ENCODE assay signal across 9 cellular contexts in genomic region chr5:167945542-167946384, GRCh38.
DNase-seq lines count a peak whose midpoint lies in the region; ATAC-seq and TF ChIP-seq lines count a peak whose summit lies in the region.
"Had no signal": no experiment of that assay in that cellular context is flagged by ENCODE, and none has a peak within 500 bp of the region (broad histone marks: within the 10 kb centered on the region; RNA-seq: fewer than 3 reads in every experiment).

No MANE protein-coding gene starts in this region.

- no peak overlapping the region for H3K27ac Mint-ChIP-seq in activated T-helper 17 cell treated with anti-CD3 and anti-CD28 coated beads, Interleukin-2, amount 50 U/mL, for 72 hours
- H3K27ac Mint-ChIP-seq: activated CD4-positive, alpha-beta memory T cell treated with anti-CD3 and anti-CD28 coated beads, Interleukin-2, amount 10 ng/mL, durations not matched to agents 7 days and 5 days had no signal

- H3K9me3 ChIP-seq in AG04450 (ENCODE audit: control insufficient read depth, insufficient read depth, low read length) (no peaks in the 10 kb centered on the region), esophagus muscularis mucosa (no peaks in the 10 kb centered on the region), neural cell (ENCODE audit: low read length) (no peaks in the 10 kb centered on the region), Karpas-422 (ENCODE audit: low read length) (no peaks in the 10 kb centered on the region)

- CTCF ChIA-PET in AG04450 (lab: Charles Lee) = interaction anchor here (0.5 kb wide), 1 partner anchor 236 kb away, joined by 3 read pairs; no protein-coding TSS in a partner anchor

- H3K36me3 Mint-ChIP-seq in activated T-helper 17 cell treated with anti-CD3 and anti-CD28 coated beads, Interleukin-2, amount 50 U/mL, for 72 hours (ENCODE audit: low read depth) = no peaks in the 10 kb centered on the region

- H3K4me2 ChIP-seq in neural cell (ENCODE audit: low read length) = no peak overlapping the region
- no peak overlapping the region for H3K4me2 ChIP-seq in Karpas-422 (ENCODE audit: low read depth, low read length, poor library complexity, severe bottlenecking)

- TF ChIP-seq EP300 in esophagus muscularis mucosa (IDR thresholded peaks at IDR 0.05) = peak; percentile 67
- no peak for TF ChIP-seq EP300 in neural cell (conservative IDR thresholded peaks at IDR 0.05; ENCODE audit: poor library complexity, severe bottlenecking)

- peak overlapping the region; percentile 96 for H3K27ac ChIP-seq in AG04450 (ENCODE audit: low read depth, low read length)
- peak overlapping the region in 3 of 4 donors; percentile 73 to 85 (median 80) for H3K27ac ChIP-seq in esophagus muscularis mucosa (replicated peaks in 1 of 4)
- H3K27ac ChIP-seq in neural cell (ENCODE audit: low read length) = no peak overlapping the region
- no peak overlapping the region for H3K27ac ChIP-seq in Karpas-422 (ENCODE audit: low read length)

- H3K79me2 ChIP-seq in neural cell (replicated peaks; ENCODE audit: insufficient read depth, low read length) (no peaks in the 10 kb centered on the region), Karpas-422 (ENCODE audit: low read length) (no peaks in the 10 kb centered on the region)

- no peak overlapping the region for H3K4me3 Mint-ChIP-seq in activated T-helper 17 cell treated with anti-CD3 and anti-CD28 coated beads, Interleukin-2, amount 50 U/mL, for 72 hours
- H3K4me3 Mint-ChIP-seq: activated CD4-positive, alpha-beta memory T cell treated with anti-CD3 and anti-CD28 coated beads, Interleukin-2, amount 10 ng/mL, durations not matched to agents 7 days and 5 days had no signal

- whole genome bisulfite sequencing in esophagus muscularis mucosa = 77% methylated on average over 14 of the region's 14 CpGs

- H3F3A ChIP-seq in neural cell (ENCODE audit: insufficient read depth, low read length, poor library complexity, severe bottlenecking) = no peaks in the 10 kb centered on the region

- H3K36me3 ChIP-seq in esophagus muscularis mucosa (no peaks in the 10 kb centered on the region), neural cell (ENCODE audit: insufficient read depth, low read length) (no peaks in the 10 kb centered on the region), Karpas-422 (ENCODE audit: insufficient read depth, low read length) (no peaks in the 10 kb centered on the region)

- peak overlapping the region; percentile 5; the same call in 1 of the 2 replicates for H3K4me3 ChIP-seq in AG04450 (ENCODE audit: low read depth, low read length)
- H3K4me3 ChIP-seq in esophagus muscularis mucosa = no peak overlapping the region
- no peak overlapping the region for H3K4me3 ChIP-seq in neural cell (ENCODE audit: low read length)
- no peak overlapping the region for H3K4me3 ChIP-seq in Karpas-422 (ENCODE audit: low read length)

- TF ChIP-seq POLR2A in esophagus muscularis mucosa (IDR thresholded peaks at IDR 0.05; ENCODE audit: low read depth) = no peak

- H2AFZ ChIP-seq in neural cell (ENCODE audit: low read depth, low read length) (no peak overlapping the region), Karpas-422 (ENCODE audit: low read length) (no peak overlapping the region)

- H3K9me2 ChIP-seq in neural cell (ENCODE audit: insufficient read depth, low read length) (no peaks in the 10 kb centered on the region), Karpas-422 (replicated peaks; ENCODE audit: insufficient read depth, low read length) (no peaks in the 10 kb centered on the region)

- H4K20me1 ChIP-seq in neural cell (ENCODE audit: insufficient read depth) (no peaks in the 10 kb centered on the region), Karpas-422 (ENCODE audit: insufficient read depth, low read depth, low read length) (no peaks in the 10 kb centered on the region)

- no peaks in the 10 kb centered on the region for H3K27me3 ChIP-seq in AG04450 (ENCODE audit: control insufficient read depth, insufficient read depth, low read length)
- H3K27me3 ChIP-seq in esophagus muscularis mucosa = no peaks in the 10 kb centered on the region
- no peaks in the 10 kb centered on the region for H3K27me3 ChIP-seq in neural cell (ENCODE audit: insufficient read depth, low read depth, low read length)
- no peaks in the 10 kb centered on the region for H3K27me3 ChIP-seq in Karpas-422 (ENCODE audit: low read length)

- peaks cover 3% of the 10 kb centered on the region for H3K27me3 Mint-ChIP-seq in activated T-helper 17 cell treated with anti-CD3 and anti-CD28 coated beads, Interleukin-2, amount 50 U/mL, for 72 hours
- H3K27me3 Mint-ChIP-seq: activated CD4-positive, alpha-beta memory T cell treated with anti-CD3 and anti-CD28 coated beads, Interleukin-2, amount 10 ng/mL, durations not matched to agents 7 days and 5 days had no signal

- intact Hi-C loops in esophagus muscularis mucosa (cut with DNase I) = no loop called here

- no peak for ATAC-seq in activated T-helper 17 cell treated with anti-CD3 and anti-CD28 coated beads, Interleukin-2, amount 50 U/mL, for 72 hours (replicated peaks)

- H3K9ac ChIP-seq in neural cell (ENCODE audit: low read length) (no peak overlapping the region), Karpas-422 (ENCODE audit: low read length) (no peak overlapping the region)

- peaks cover 29 to 47% (median 40%) of the 10 kb centered on the region in 4 donors for H3K4me1 ChIP-seq in esophagus muscularis mucosa
- no peaks in the 10 kb centered on the region for H3K4me1 ChIP-seq in Karpas-422 (ENCODE audit: low read length)

- no peak for TF ChIP-seq CTCF in AG04450 (IDR thresholded peaks at IDR 0.05; ENCODE audit: low read depth, low read length)
- TF ChIP-seq CTCF in esophagus muscularis mucosa (IDR thresholded peaks at IDR 0.05) = no peak
- TF ChIP-seq CTCF in neural cell (IDR thresholded peaks at IDR 0.05; ENCODE audit: poor library complexity, severe bottlenecking) = no peak

- POLR2A ChIA-PET in AG04450 (lab: Yijun Ruan, JAX) = interaction anchor here (0.6 to 1.0 kb wide), 3 partner anchors 29 to 246 kb away, joined by 3 to 6 read pairs (median 3); no protein-coding TSS in a partner anchor

- no peaks in the 10 kb centered on the region for H3K9me3 Mint-ChIP-seq in activated T-helper 17 cell treated with anti-CD3 and anti-CD28 coated beads, Interleukin-2, amount 50 U/mL, for 72 hours
- H3K9me3 Mint-ChIP-seq: activated CD4-positive, alpha-beta memory T cell treated with anti-CD3 and anti-CD28 coated beads, Interleukin-2, amount 10 ng/mL, durations not matched to agents 7 days and 5 days had no signal

- peak; percentile 86 for DNase-seq in AG04450 (ENCODE audit: low read depth, low spot score)
- peak; percentile 96 for DNase-seq in NCI-H226
- no peak for DNase-seq in esophagus muscularis mucosa (ENCODE audit: extremely low spot score)
- no peak for DNase-seq in DMS153 (lab: John Stamatoyannopoulos, UW)
- DNase-seq in Karpas-422 = no peak
- DNase-seq in NCI-H2196 (lab: John Stamatoyannopoulos, UW; ENCODE audit: unreplicated experiment) = no peak
- DNase-seq: activated CD4-positive, alpha-beta memory T cell treated with anti-CD3 and anti-CD28 coated beads, Interleukin-2, amount 10 ng/mL, durations not matched to agents 7 days and 5 days had no signal

- TF ChIP-seq RAD21 in neural cell (conservative IDR thresholded peaks at IDR 0.05) = no peak

- no peaks in the 10 kb centered on the region for H3K4me1 Mint-ChIP-seq in activated T-helper 17 cell treated with anti-CD3 and anti-CD28 coated beads, Interleukin-2, amount 50 U/mL, for 72 hours
- H3K4me1 Mint-ChIP-seq: activated CD4-positive, alpha-beta memory T cell treated with anti-CD3 and anti-CD28 coated beads, Interleukin-2, amount 10 ng/mL, durations not matched to agents 7 days and 5 days had no signal

TF ChIP-seq in neural cell, 6 proteins besides CTCF, POLR2A, EP300 and RAD21:
- TF ChIP-seq POLR2AphosphoS5 (IDR thresholded peaks at IDR 0.05) (no peak), REST (IDR thresholded peaks at IDR 0.05; ENCODE audit: borderline replicate concordance) (peak; percentile 44)

Comparison
In these comparisons a context has a peak if more than half of its experiments do, and no peak if none do; other contexts are left out.
1. DNase-seq: peak in AG04450 (single experiment) and NCI-H226 (single experiment); none in esophagus muscularis mucosa (single experiment), DMS153 (single experiment), Karpas-422 (single experiment) and NCI-H2196 (single experiment).
2. H3K27ac ChIP-seq: peak in AG04450 (single experiment) and esophagus muscularis mucosa (3 of 4); none in neural cell (single experiment) and Karpas-422 (single experiment).